In the genomic region with DNA sequence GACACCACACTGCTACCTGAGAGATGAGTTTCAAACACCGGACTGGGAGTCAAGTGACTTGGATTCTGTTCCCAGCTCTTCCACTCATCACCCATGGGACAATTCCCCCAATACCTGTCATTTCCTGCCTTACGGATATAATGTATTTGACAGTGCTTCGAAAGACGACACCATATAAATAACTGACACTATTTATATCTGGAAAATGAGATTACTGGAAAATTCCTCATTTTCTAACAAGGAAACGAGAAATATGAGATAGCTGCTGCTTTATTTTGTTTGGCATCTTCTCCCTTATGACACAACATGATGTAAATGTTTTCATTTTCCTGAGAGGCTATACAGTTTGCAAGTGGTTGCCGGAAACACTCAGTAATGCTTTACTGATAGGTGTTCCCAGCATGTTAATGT, we compare ENCODE assay signal across 16 cellular contexts. TPM values are rescaled to one million over a fixed set of nuclear protein-coding genes. Genes with fewer than 3 reads are reported as not detected.
DNase-seq lines count a peak whose midpoint lies in the region; ATAC-seq and TF ChIP-seq lines count a peak whose summit lies in the region.
"Had no signal": no experiment of that assay in that cellular context is flagged by ENCODE, and none has a peak within 500 bp of the region (broad histone marks: within the 10 kb centered on the region; RNA-seq: fewer than 3 reads in every experiment).

No MANE protein-coding gene starts in this region.

- CTCF ChIA-PET in IMR-90 (lab: Yijun Ruan, JAX) (interaction anchor here (0.6 to 2.0 kb wide), 3 partner anchors 9 to 1530 kb away, joined by 3 to 5 read pairs (median 4); a partner anchor contains a TSS), PC-9 (lab: Charles Lee) (no interaction called here)

- H3K23ac ChIP-seq in IMR-90 (ENCODE audit: low read depth, low read length) (no peak overlapping the region), trophoblast cell (ENCODE audit: low read length) (no peak overlapping the region)

- no peak overlapping the region for H2BK12ac ChIP-seq in trophoblast cell (ENCODE audit: low read length)

- H4K20me1 ChIP-seq in IMR-90 (ENCODE audit: insufficient read depth, low read length) (peaks cover 3% of the 10 kb centered on the region; the same call in 1 of the 2 replicates), PC-9 (ENCODE audit: insufficient read depth) (no peaks in the 10 kb centered on the region)

- H4K12ac ChIP-seq in trophoblast cell (ENCODE audit: low read depth, low read length), result no peak overlapping the region

- H4K91ac ChIP-seq in IMR-90 (ENCODE audit: insufficient read depth, low read depth, low read length) (no peak overlapping the region), trophoblast cell (ENCODE audit: low read depth, low read length) (no peak overlapping the region)

- dilution Hi-C loops in IMR-90 (cut with HindIII; ENCODE audit: low sequenced_read_pairs, unreplicated experiment), result no loop called here

- H2AK5ac ChIP-seq in IMR-90 (ENCODE audit: low read depth, low read length) (0 out of 2 replicates have a peak overlapping the region, but pooled peaks have one; percentile 46), trophoblast cell (ENCODE audit: low read length) (no peak overlapping the region)

- H3K27me3 ChIP-seq in IMR-90 (ENCODE audit: control insufficient read depth, insufficient read depth, low read length) (no peaks in the 10 kb centered on the region), PC-9 (ENCODE audit: insufficient read depth, low read depth) (no peaks in the 10 kb centered on the region), trophoblast cell (ENCODE audit: insufficient read depth, low read length) (no peaks in the 10 kb centered on the region)
- H3K27me3 ChIP-seq: pancreas had no signal

- DNase-seq in AG08395 (ENCODE audit: low spot score) (peak; percentile 11), IMR-90 (peak; percentile 93), astrocyte of the hippocampus (ENCODE audit: low read depth, low spot score) (peak; percentile 52), glomerular endothelial cell (ENCODE audit: extremely low read depth, low read depth, low spot score) (peak; percentile 89), Ammon's horn (ENCODE audit: low spot score) (no peak), PC-9 (no peak), trophoblast cell (no peak)
- DNase-seq: activated CD4-positive, CD25-positive, alpha-beta regulatory T cell treated with anti-CD3 and anti-CD28 coated beads, Interleukin-2, amount 50 U/mL, for 72 hours; cortex of kidney; foreskin melanocyte; NCI-H510A; pancreas; stimulated activated CD4-positive, alpha-beta T cell treated with anti-CD3 and anti-CD28 coated beads, Interleukin-15, amount 100 ng/mL, for 24 hours; T-helper 1 cell had no signal

- H2BK120ac ChIP-seq in IMR-90 (ENCODE audit: low read depth, low read length) (peak overlapping the region; percentile 38; the same call in 1 of the 2 replicates), trophoblast cell (ENCODE audit: insufficient read depth, low read length, poor library complexity) (no peak overlapping the region)

- no CpG with 5 or more reads among the region's 6 CpGs for WGBS in IMR-90 (ENCODE audit: extremely low coverage in 2 of 2, insufficient read length in 1 of 2), 2 experiments
- WGBS in trophoblast cell (ENCODE audit: extremely low coverage, insufficient coverage, insufficient read length), result no CpG with 5 or more reads among the region's 6 CpGs

- H3K56ac ChIP-seq in IMR-90 (ENCODE audit: extremely low read depth, insufficient read depth, low read length), result no peak overlapping the region

- H3K79me2 ChIP-seq in PC-9 (ENCODE audit: low read depth) (no peaks in the 10 kb centered on the region), trophoblast cell (ENCODE audit: control insufficient read depth, insufficient read depth, low read length, poor library complexity) (no peaks in the 10 kb centered on the region)

- 0 out of 3 replicates have a peak overlapping the region, but pooled peaks have one; percentile 27 for H2BK15ac ChIP-seq in IMR-90 (ENCODE audit: low read depth, low read length)

- H2AK9ac ChIP-seq in IMR-90 (replicated peaks; ENCODE audit: low read depth, low read length, poor library complexity), result no peak overlapping the region

- no TSS peak for BruUV-seq in IMR-90 (replicated peaks; lab: Mats Ljungman, UMichigan)
- no TSS peak for BruUV-seq in PC-9 (replicated peaks; lab: Mats Ljungman, UMichigan)

- H4K5ac ChIP-seq in IMR-90 (ENCODE audit: low read depth, low read length), result peak overlapping the region; percentile 31

- H3K27ac ChIP-seq in IMR-90 (ENCODE audit: insufficient read depth, low read length) (peak overlapping the region; percentile 78), PC-9 (no peak overlapping the region), trophoblast cell (ENCODE audit: low read depth, low read length) (no peak overlapping the region)
- H3K27ac ChIP-seq: pancreas had no signal

- no peak for TF ChIP-seq RAD21 in IMR-90 (IDR thresholded peaks at IDR 0.05; ENCODE audit: low read length)

- H2BK5ac ChIP-seq in IMR-90 (ENCODE audit: low read depth, low read length, poor library complexity, severe bottlenecking) (peak overlapping the region; percentile 74), trophoblast cell (ENCODE audit: low read depth, low read length, poor library complexity) (no peak overlapping the region)

- H3K9ac ChIP-seq in IMR-90 (ENCODE audit: low read depth, low read length), result no peak overlapping the region
- H3K9ac ChIP-seq in trophoblast cell (ENCODE audit: low read length), result no peak overlapping the region

- ATAC-seq in IMR-90 (ENCODE audit: low read depth), result peak; percentile 88
- ATAC-seq in HG03175 (IDR thresholded peaks at IDR 0.05; ENCODE audit: unreplicated experiment), result no peak
- ATAC-seq: activated naive CD4-positive, alpha-beta T cell treated with anti-CD3 and anti-CD28 coated beads, Interleukin-2, amount 50 U/mL, for 72 hours; pancreas had no signal

- H3K9me2 ChIP-seq in PC-9 (ENCODE audit: insufficient read depth), result no peaks in the 10 kb centered on the region

- H2AFZ ChIP-seq in IMR-90 (replicated peaks; ENCODE audit: low read length, poor library complexity) (no peak overlapping the region), PC-9 (no peak overlapping the region), trophoblast cell (ENCODE audit: insufficient read depth, low read length, poor library complexity) (no peak overlapping the region)

- POLR2A ChIA-PET in IMR-90 (lab: Charles Lee; ENCODE audit: unreplicated experiment), result interaction anchor here (0.5 to 1.0 kb wide), 2 partner anchors 22 to 27 kb away, joined by 3 read pairs; a partner anchor contains a TSS
- POLR2A ChIA-PET in PC-9 (lab: Charles Lee; ENCODE audit: unreplicated experiment), result interaction anchor here (0.7 kb wide), 1 partner anchor 965 kb away, joined by 12 read pairs; no protein-coding TSS in a partner anchor

- peaks cover 11% of the 10 kb centered on the region for H3K9me1 ChIP-seq in IMR-90 (ENCODE audit: insufficient read depth, low read length)

- no peaks in the 10 kb centered on the region; the same call in none of the 2 replicates for H3F3A ChIP-seq in PC-9 (ENCODE audit: insufficient read depth, low read depth)

- H3K9me3 ChIP-seq in IMR-90 (ENCODE audit: control insufficient read depth, insufficient read depth, low read length) (no peaks in the 10 kb centered on the region), PC-9 (ENCODE audit: insufficient read depth, low read depth) (no peaks in the 10 kb centered on the region), trophoblast cell (ENCODE audit: insufficient read depth, low read depth, low read length) (no peaks in the 10 kb centered on the region)
- H3K9me3 ChIP-seq: pancreas had no signal

- in situ Hi-C loops in IMR-90 (cut with MboI; ENCODE audit: low sequenced_read_pairs), result no loop called here

- no peak for TF ChIP-seq POLR2A in IMR-90 (IDR thresholded peaks at IDR 0.05; ENCODE audit: low read depth, low read length)

- H2BK20ac ChIP-seq in IMR-90 (ENCODE audit: low read depth, low read length), result peak overlapping the region; percentile 22; the same call in 1 of the 2 replicates

- H3K14ac ChIP-seq in IMR-90 (replicated peaks; ENCODE audit: low read depth, low read length) (peak overlapping the region; percentile 2; the same call in 1 of the 2 replicates), trophoblast cell (ENCODE audit: low read length) (no peak overlapping the region)

- H3K4ac ChIP-seq in IMR-90 (ENCODE audit: low read depth, low read length) (peak overlapping the region; percentile 65; the same call in 1 of the 2 replicates), trophoblast cell (ENCODE audit: low read depth, low read length) (no peak overlapping the region)

- H3K18ac ChIP-seq in IMR-90 (ENCODE audit: low read depth, low read length) (peak overlapping the region; percentile 39; the same call in 1 of the 2 replicates), trophoblast cell (ENCODE audit: low read length) (no peak overlapping the region)

- no peak overlapping the region; the same call in 1 of the 2 replicates for H3K4me3 ChIP-seq in IMR-90 (ENCODE audit: insufficient read depth, low read depth, low read length)
- no peak overlapping the region for H3K4me3 ChIP-seq in PC-9
- H3K4me3 ChIP-seq in trophoblast cell (ENCODE audit: low read depth, low read length), result no peak overlapping the region
- H3K4me3 ChIP-seq: pancreas had no signal

- intact Hi-C loops in IMR-90 (cut with micrococcal nuclease), result no loop called here
- intact Hi-C loops in PC-9 (cut with micrococcal nuclease; ENCODE audit: unreplicated experiment), result no loop called here

- H4K8ac ChIP-seq in IMR-90 (ENCODE audit: low read depth in 2 of 2, low read length in 2 of 2), result peak overlapping the region in 1 of 2 experiments; percentile 47; a peak in 1 of 4 replicates
- H4K8ac ChIP-seq in trophoblast cell (ENCODE audit: low read depth, low read length), result no peak overlapping the region

- H3K4me2 ChIP-seq in IMR-90 (ENCODE audit: low read depth, low read length) (peak overlapping the region; percentile 69), PC-9 (no peak overlapping the region), trophoblast cell (ENCODE audit: low read length) (no peak overlapping the region)

- H3K36me3 ChIP-seq in IMR-90 (ENCODE audit: control insufficient read depth, insufficient read depth, low read length) (peaks cover 13% of the 10 kb centered on the region), PC-9 (ENCODE audit: low read depth) (peaks cover 9% of the 10 kb centered on the region), trophoblast cell (ENCODE audit: control insufficient read depth in 1 of 2, insufficient read depth in 2 of 2, low read length in 2 of 2) (peaks cover 16 to 24% of the 10 kb centered on the region in 2 experiments)

- H3K4me1 ChIP-seq in IMR-90 (ENCODE audit: control insufficient read depth, insufficient read depth, low read length) (peaks cover 6% of the 10 kb centered on the region), PC-9 (replicated peaks; ENCODE audit: insufficient read depth) (no peaks in the 10 kb centered on the region), trophoblast cell (ENCODE audit: control insufficient read depth in 1 of 2, insufficient read depth in 2 of 2, low read length in 2 of 2) (no peaks in the 10 kb centered on the region)
- H3K4me1 ChIP-seq: pancreas had no signal

- peaks cover 4 to 9% of the 10 kb centered on the region in 2 experiments; a peak in 3 of 4 replicates for H3K79me1 ChIP-seq in IMR-90 (ENCODE audit: low read depth in 1 of 2, low read length in 2 of 2)
- H3K79me1 ChIP-seq in trophoblast cell (ENCODE audit: low read length), result no peaks in the 10 kb centered on the region

- TF ChIP-seq CTCF in IMR-90 (conservative IDR thresholded peaks at IDR 0.05; ENCODE audit: low read depth, low read length), result no peak
- no peak for TF ChIP-seq CTCF in PC-9 (conservative IDR thresholded peaks at IDR 0.05)

RNA-seq across cellular contexts. Expression of a gene that starts 8.6 kb away (rescaled TPM):
- 5.4 and 9.4 TPM in 2 replicates for total RNA-seq in IMR-90 (2012; rRNA removed)
- 13.2 and 13.4 TPM in 2 replicates for polyA plus RNA-seq in IMR-90 (2012; rRNA removed)
- polyA plus RNA-seq in IMR-90 (2012; cell fraction: cytosol; rRNA removed), result 13.5 and 15.5 TPM in 2 replicates
- 2.7 and 3.8 TPM in 2 replicates for polyA plus RNA-seq in IMR-90 (2012; cell fraction: nucleus; rRNA removed; ENCODE audit: low replicate concordance)
- 14.3 and 27.8 TPM in 2 replicates for total RNA-seq in glomerular endothelial cell
- 8.3 and 10.0 TPM in 2 replicates for total RNA-seq in PC-9 (2021)
- polyA plus RNA-seq in trophoblast cell (2013), result 10.5 and 11.7 TPM in 2 replicates

RNA-seq across cellular contexts. Expression of a gene that starts 8.9 kb away (rescaled TPM):
- total RNA-seq in IMR-90 (2012; rRNA removed), result 9.9 and 11.4 TPM in 2 replicates
- polyA plus RNA-seq in IMR-90 (2012; rRNA removed), result 11.6 and 16.1 TPM in 2 replicates
- polyA plus RNA-seq in IMR-90 (2012; cell fraction: cytosol; rRNA removed), result 5.3 and 7.8 TPM in 2 replicates
- 12.6 and 34.5 TPM in 2 replicates for polyA plus RNA-seq in IMR-90 (2012; cell fraction: nucleus; rRNA removed; ENCODE audit: low replicate concordance)
- 8.5 and 19.3 TPM in 2 replicates for total RNA-seq in glomerular endothelial cell
- total RNA-seq in PC-9 (2021), result 27.2 and 32.8 TPM in 2 replicates
- polyA plus RNA-seq in trophoblast cell (2013), result 15.9 and 16.0 TPM in 2 replicates

RNA-seq across cellular contexts. Expression of a gene that starts 22.0 kb away (rescaled TPM):
- total RNA-seq in IMR-90 (2012; rRNA removed) (7.0 and 15.6 TPM in 2 replicates), glomerular endothelial cell (18.3 and 23.5 TPM in 2 replicates), PC-9 (2021) (11.4 and 12.3 TPM in 2 replicates)
- 4.2 and 5.9 TPM in 2 replicates for polyA plus RNA-seq in IMR-90 (2012; rRNA removed)
- 1.4 and 1.7 TPM in 2 replicates for polyA plus RNA-seq in IMR-90 (2012; cell fraction: cytosol; rRNA removed)
- polyA plus RNA-seq in IMR-90 (2012; cell fraction: nucleus; rRNA removed; ENCODE audit: low replicate concordance), result 0.91 and 3.1 TPM in 2 replicates
- polyA plus RNA-seq in trophoblast cell (2013), result 23.3 and 24.3 TPM in 2 replicates

RNA-seq across cellular contexts. Expression of a gene that starts 49.9 kb away (rescaled TPM):
- total RNA-seq in IMR-90 (2012; rRNA removed) (195 and 223 TPM in 2 replicates), glomerular endothelial cell (92.4 and 125 TPM in 2 replicates), PC-9 (2021) (35.2 and 47.7 TPM in 2 replicates)
- 93.8 and 95.0 TPM in 2 replicates for polyA plus RNA-seq in IMR-90 (2012; rRNA removed)
- polyA plus RNA-seq in IMR-90 (2012; cell fraction: cytosol; rRNA removed), result 62.2 and 70.7 TPM in 2 replicates
- 58.3 and 110 TPM in 2 replicates for polyA plus RNA-seq in IMR-90 (2012; cell fraction: nucleus; rRNA removed; ENCODE audit: low replicate concordance)
- 333 and 362 TPM in 2 replicates for polyA plus RNA-seq in trophoblast cell (2013)

Comparison
In these comparisons a context has a peak if more than half of its experiments do, and no peak if none do; other contexts are left out.
1. DNase-seq: peak in AG08395 (single experiment), IMR-90 (single experiment), astrocyte of the hippocampus (single experiment) and glomerular endothelial cell (single experiment); none in Ammon's horn (single experiment), PC-9 (0 of 2) and trophoblast cell (0 of 2).